Comparison of ENCODE assay signal across 21 cellular contexts in genomic region chr1:105492941-105493340, GRCh38.
DNase-seq lines count a peak whose midpoint lies in the region; ATAC-seq and TF ChIP-seq lines count a peak whose summit lies in the region.
"Had no signal": no experiment of that assay in that cellular context is flagged by ENCODE, and none has a peak within 500 bp of the region (broad histone marks: within the 10 kb centered on the region; RNA-seq: fewer than 3 reads in every experiment).

No MANE protein-coding gene starts in this region.

- H3K9me3 Mint-ChIP-seq in activated naive CD4-positive, alpha-beta T cell treated with anti-CD3 and anti-CD28 coated beads for 36 hours = peaks cover 7% of the 10 kb centered on the region
- H3K9me3 Mint-ChIP-seq: GM23338 had no signal

- H3K27me3 Mint-ChIP-seq in activated naive CD4-positive, alpha-beta T cell treated with anti-CD3 and anti-CD28 coated beads for 36 hours (ENCODE audit: low read depth) = no peaks in the 10 kb centered on the region
- H3K27me3 Mint-ChIP-seq: CD4-positive, alpha-beta T cell had no signal

- no peak for ATAC-seq in HG02571 (IDR thresholded peaks at IDR 0.05; ENCODE audit: unreplicated experiment)
- ATAC-seq: GM12878, GM23338, HepG2 had no signal

- DNase-seq in NCI-H2171 treated with DMSO at 0.1 percent for 48 hours (lab: John Stamatoyannopoulos, UW) (peak; percentile 19), NCI-H2171 (lab: John Stamatoyannopoulos, UW) (no peak), epithelial cell of esophagus (ENCODE audit: low read depth) (peak; percentile 27), islet precursor cell (peak; percentile 59), activated T-cell treated with anti-CD3 and anti-CD28 coated beads for 4 hours (no peak), NK-92 (lab: John Stamatoyannopoulos, UW; ENCODE audit: unreplicated experiment) (no peak)
- DNase-seq in activated naive CD4-positive, alpha-beta T cell treated with anti-CD3 and anti-CD28 coated beads for 36 hours = no peak
- DNase-seq: CD4-positive, alpha-beta T cell; DMS153; GF-D8; KBM-7; NCI-H1105 treated with DMSO at 0.1 percent for 48 hours; NCI-H1694; NCI-H226; NCI-H526; Peyer's patch had no signal

- H3K4me3 Mint-ChIP-seq in activated naive CD4-positive, alpha-beta T cell treated with anti-CD3 and anti-CD28 coated beads for 36 hours = no peak overlapping the region
- H3K4me3 Mint-ChIP-seq: CD4-positive, alpha-beta T cell; GM23338 had no signal

- no peak overlapping the region for H3K27ac Mint-ChIP-seq in activated naive CD4-positive, alpha-beta T cell treated with anti-CD3 and anti-CD28 coated beads for 36 hours
- H3K27ac Mint-ChIP-seq: CD4-positive, alpha-beta T cell; GM23338 had no signal

- intact Hi-C loops in activated naive CD4-positive, alpha-beta T cell treated with anti-CD3 and anti-CD28 coated beads for 36 hours (cut with micrococcal nuclease) = no loop called here

- TF ChIP-seq CTCF in epithelial cell of esophagus (IDR thresholded peaks at IDR 0.05; ENCODE audit: insufficient read depth, low read depth, low read length, missing control alignments) = no peak

- CTCF ChIA-PET in activated naive CD4-positive, alpha-beta T cell treated with anti-CD3 and anti-CD28 coated beads for 36 hours (lab: Charles Lee) = no interaction called here

- no peak overlapping the region for H3K4me3 ChIP-seq in epithelial cell of esophagus (ENCODE audit: low read length)
- H3K4me3 ChIP-seq: GM12878, GM23338, Peyer's patch, SJSA1 had no signal

- no peaks in the 10 kb centered on the region for H3K4me1 Mint-ChIP-seq in activated naive CD4-positive, alpha-beta T cell treated with anti-CD3 and anti-CD28 coated beads for 36 hours (ENCODE audit: low read depth)
- H3K4me1 Mint-ChIP-seq: GM23338 had no signal

- H3K36me3 Mint-ChIP-seq in activated naive CD4-positive, alpha-beta T cell treated with anti-CD3 and anti-CD28 coated beads for 36 hours (ENCODE audit: low read depth) = no peaks in the 10 kb centered on the region

Comparison
In these comparisons a context has a peak if more than half of its experiments do, and no peak if none do; other contexts are left out.
1. DNase-seq: peak in NCI-H2171 treated with DMSO at 0.1 percent for 48 hours (single experiment), epithelial cell of esophagus (single experiment) and islet precursor cell (single experiment); none in NCI-H2171 (single experiment), activated T-cell treated with anti-CD3 and anti-CD28 coated beads for 4 hours (single experiment), NK-92 (single experiment) and activated naive CD4-positive, alpha-beta T cell treated with anti-CD3 and anti-CD28 coated beads for 36 hours (single experiment).